In genomic region chr9:581673-582497, GRCh38 we compare ENCODE assay signal across 13 cellular contexts.
A peak's percentile ranks its signal among the peaks of the same experiment; 100 is the strongest.
DNase-seq lines count a peak whose midpoint lies in the region; ATAC-seq, FAIRE-seq and TF ChIP-seq lines count a peak whose summit lies in the region.
"Had no signal": no experiment of that assay in that cellular context is flagged by ENCODE, and none has a peak within 500 bp of the region (broad histone marks: within the 10 kb centered on the region; RNA-seq: fewer than 3 reads in every experiment).

No MANE protein-coding gene starts in this region.

- no peaks in the 10 kb centered on the region for H3K27me3 ChIP-seq in hepatocyte

- CTCF ChIA-PET in A549 (lab: Yijun Ruan, JAX) = interaction anchor here (0.9 to 1.1 kb wide), 2 partner anchors 10 to 427 kb away, joined by 3 read pairs; no protein-coding TSS in a partner anchor

- TF ChIP-seq RAD21 in A549 (conservative IDR thresholded peaks at IDR 0.05 in 1 of 2, IDR thresholded peaks at IDR 0.05 in 1 of 2) = peak; percentile 38 to 51

- TF ChIP-seq EP300 in A549 (IDR thresholded peaks at IDR 0.05) = no peak

- DNase-seq in A549 (ENCODE audit: low read depth in 1 of 2, low spot score in 1 of 2) (peak in 1 of 2 experiments; percentile 35), RPMI7951 (ENCODE audit: low read depth) (peak; percentile 2), hepatocyte (ENCODE audit: low spot score) (peak; percentile 30), hepatic stellate cell (ENCODE audit: low spot score) (no peak), SIG-M5 treated with dmso at 0.1 percent for 504 hours (lab: John Stamatoyannopoulos, UW; ENCODE audit: unreplicated experiment) (no peak)
- no peak for DNase-seq in activated CD4-positive, alpha-beta T cell treated with anti-CD3 and anti-CD28 coated beads for 4 hours
- DNase-seq: activated effector memory CD4-positive, alpha-beta T cell treated with anti-CD3 and anti-CD28 coated beads, Interleukin-2, amount 50 U/mL, for 16 hours; CD4-positive, alpha-beta memory T cell; effector CD8-positive, alpha-beta T cell; right cardiac atrium; T1000 had no signal

- no peaks in the 10 kb centered on the region for H3K79me2 ChIP-seq in hepatocyte

- no peak for TF ChIP-seq POLR2A in A549 (IDR thresholded peaks at IDR 0.05; ENCODE audit: low read length)

- no peaks in the 10 kb centered on the region for H3K36me3 ChIP-seq in hepatocyte (replicated peaks; ENCODE audit: insufficient read depth, low read depth)

- H3K9me2 ChIP-seq in hepatocyte (replicated peaks; ENCODE audit: insufficient read depth) = no peaks in the 10 kb centered on the region

- H3K9me3 ChIP-seq in A549 = no peaks in the 10 kb centered on the region
- H3K9me3 ChIP-seq in hepatocyte (ENCODE audit: low read depth) = no peaks in the 10 kb centered on the region

- FAIRE-seq in A549 (lab: Jason Lieb, UNC) = no peak

- no peaks in the 10 kb centered on the region for H4K20me1 ChIP-seq in hepatocyte (ENCODE audit: insufficient read depth, poor library complexity, severe bottlenecking)

- no peak overlapping the region for H2AFZ ChIP-seq in hepatocyte

- ATAC-seq in A549 (peak; percentile 90 to 93), HG02852 (IDR thresholded peaks at IDR 0.05; ENCODE audit: unreplicated experiment) (no peak)

- no peak overlapping the region for H3K27ac ChIP-seq in A549
- no peak overlapping the region for H3K27ac ChIP-seq in hepatocyte

- 53% methylated on average over 7 of the region's 7 CpGs for WGBS in A549 (ENCODE audit: missing lambda C conversion rate)
- WGBS in hepatocyte (ENCODE audit: low lambda C conversion rate, missing lambda C conversion rate) = 67% methylated on average over 7 of the region's 7 CpGs

- POLR2A ChIA-PET in A549 (lab: Yijun Ruan, JAX) = no interaction called here

- H3K4me2 ChIP-seq in A549 (no peak overlapping the region), hepatocyte (no peak overlapping the region)

- no peak overlapping the region for H3K4me3 ChIP-seq in A549
- no peak overlapping the region for H3K4me3 ChIP-seq in GM12875 (ENCODE audit: low read depth, low read length)
- H3K4me3 ChIP-seq in hepatocyte = no peak overlapping the region

- peak; percentile 49 for TF ChIP-seq CTCF in A549 (IDR thresholded peaks at IDR 0.05)
- peak; percentile 57; the same call in 1 of the 2 replicates for TF ChIP-seq CTCF in GM12875 (IDR thresholded peaks at IDR 0.05; ENCODE audit: borderline replicate concordance, insufficient read depth, low read depth, low read length)
- peak; percentile 35 for TF ChIP-seq CTCF in hepatocyte (IDR thresholded peaks at IDR 0.05; ENCODE audit: poor library complexity)

- H3K4me1 ChIP-seq in A549 = 0 out of 3 replicates have a peak, but pooled peaks cover 6% of the 10 kb centered on the region
- no peaks in the 10 kb centered on the region for H3K4me1 ChIP-seq in hepatocyte (ENCODE audit: insufficient read depth)

TF ChIP-seq in A549, 52 proteins besides CTCF, POLR2A, EP300 and RAD21:
- peak; percentile 54 for TF ChIP-seq SMC3 (IDR thresholded peaks at IDR 0.05)
- TF ChIP-seq, protein P1, sequence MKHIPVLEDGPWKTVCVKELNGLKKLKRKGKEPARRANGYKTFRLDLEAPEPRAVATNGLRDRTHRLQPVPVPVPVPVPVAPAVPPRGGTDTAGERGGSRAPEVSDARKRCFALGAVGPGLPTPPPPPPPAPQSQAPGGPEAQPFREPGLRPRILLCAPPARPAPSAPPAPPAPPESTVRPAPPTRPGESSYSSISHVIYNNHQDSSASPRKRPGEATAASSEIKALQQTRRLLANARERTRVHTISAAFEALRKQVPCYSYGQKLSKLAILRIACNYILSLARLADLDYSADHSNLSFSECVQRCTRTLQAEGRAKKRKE (CRISPR knock-in tag; IDR thresholded peaks at IDR 0.05; ENCODE audit: low read depth) = no peak

Comparison
In these comparisons a context has a peak if more than half of its experiments do, and no peak if none do; other contexts are left out.
1. DNase-seq: peak in RPMI7951 (single experiment) and hepatocyte (single experiment); none in hepatic stellate cell (single experiment), SIG-M5 treated with dmso at 0.1 percent for 504 hours (single experiment) and activated CD4-positive, alpha-beta T cell treated with anti-CD3 and anti-CD28 coated beads for 4 hours (0 of 2).
2. Peak in every context shown above with its lines, with median percentiles within 50 percentile points of each other: CTCF ChIP-seq.